21 cellular contexts compared by ENCODE assay signal in genomic region chr3:195692361-195692700, GRCh38. TPM values are rescaled to one million over a fixed set of nuclear protein-coding genes. Genes with fewer than 3 reads are reported as not detected.
DNase-seq lines count a peak whose midpoint lies in the region; ATAC-seq and TF ChIP-seq lines count a peak whose summit lies in the region.
"Had no signal": no experiment of that assay in that cellular context is flagged by ENCODE, and none has a peak within 500 bp of the region (broad histone marks: within the 10 kb centered on the region; RNA-seq: fewer than 3 reads in every experiment).

No MANE protein-coding gene starts in this region.

- H3K27ac Mint-ChIP-seq in activated naive CD4-positive, alpha-beta T cell treated with anti-CD3 and anti-CD28 coated beads, Interleukin-2, amount 50 U/mL, for 72 hours = peak overlapping the region; percentile 93 to 98
- no peak overlapping the region for H3K27ac Mint-ChIP-seq in activated B cell treated with CpG ODN at 0.5 μM for 24 hours
- peak overlapping the region; percentile 89 to 93 for H3K27ac Mint-ChIP-seq in stimulated activated naive CD8-positive, alpha-beta T cell treated with anti-CD3 and anti-CD28 coated beads, Interleukin-15, amount 100 ng/mL, for 72 hours
- peak overlapping the region in 2 of 9 donors; percentile 3 to 6 for H3K27ac Mint-ChIP-seq in naive thymus-derived CD4-positive, alpha-beta T cell
- H3K27ac Mint-ChIP-seq: dendritic cell treated with granulocyte-macrophage colony-stimulating factor and Interleukin-4, amounts not matched to agents 40 ng/mL and 50 ng/mL, for 4 days; IgD-negative memory B cell; nephron had no signal

- DNase-seq in activated naive CD4-positive, alpha-beta T cell treated with anti-CD3 and anti-CD28 coated beads, Interleukin-2, amount 50 U/mL, for 72 hours (ENCODE audit: low spot score in 2 of 2) = no peak
- no peak for DNase-seq in activated naive CD4-positive, alpha-beta T cell treated with Interleukin-2 at 50 U/mL for 16 hours
- peak; percentile 13 for DNase-seq in activated B cell treated with CpG ODN at 0.5 μM for 24 hours
- peak; percentile 36 for DNase-seq in ecto neural progenitor cell (ENCODE audit: low spot score)
- DNase-seq in stimulated activated naive CD8-positive, alpha-beta T cell treated with anti-CD3 and anti-CD28 coated beads, Interleukin-15, amount 100 ng/mL, for 72 hours = no peak
- DNase-seq in left lobe of liver (ENCODE audit: low spot score) = no peak
- no peak for DNase-seq in naive thymus-derived CD4-positive, alpha-beta T cell
- DNase-seq: activated CD8-positive, alpha-beta memory T cell treated with anti-CD3 and anti-CD28 coated beads, Interleukin-2, amount 10 ng/mL, durations not matched to agents 7 days and 5 days; brain microvascular endothelial cell; NCI-H187 treated with DMSO at 0.1 percent for 48 hours; NCI-H226; posterior cingulate gyrus; small intestine; stimulated activated CD4-positive, alpha-beta T cell treated with anti-CD3 and anti-CD28 coated beads, Interleukin-4, amount 100 ng/mL, for 24 hours had no signal

- H3K4me3 ChIP-seq in naive thymus-derived CD4-positive, alpha-beta T cell (ENCODE audit: low read length) = no peak overlapping the region
- H3K4me3 ChIP-seq: suprapubic skin had no signal

- POLR2A ChIA-PET in activated B cell treated with CpG ODN at 0.5 μM for 24 hours (lab: Charles Lee) = no interaction called here
- POLR2A ChIA-PET in naive thymus-derived CD4-positive, alpha-beta T cell (lab: Charles Lee) = no interaction called here

- ATAC-seq in activated naive CD4-positive, alpha-beta T cell treated with anti-CD3 and anti-CD28 coated beads, Interleukin-2, amount 50 U/mL, for 72 hours = no peak
- ATAC-seq in activated B cell treated with CpG ODN at 0.5 μM for 24 hours (ENCODE audit: low read depth) (no peak), left lobe of liver (no peak)
- no peak for ATAC-seq in stimulated activated naive CD8-positive, alpha-beta T cell treated with anti-CD3 and anti-CD28 coated beads, Interleukin-15, amount 100 ng/mL, for 72 hours
- no peak for ATAC-seq in naive thymus-derived CD4-positive, alpha-beta T cell
- ATAC-seq: activated CD8-positive, alpha-beta memory T cell treated with anti-CD3 and anti-CD28 coated beads, Interleukin-2, amount 10 ng/mL, durations not matched to agents 7 days and 5 days; CD8-positive, alpha-beta T cell had no signal

- no peaks in the 10 kb centered on the region for H3K27me3 Mint-ChIP-seq in activated B cell treated with CpG ODN at 0.5 μM for 24 hours
- H3K27me3 Mint-ChIP-seq in stimulated activated naive CD8-positive, alpha-beta T cell treated with anti-CD3 and anti-CD28 coated beads, Interleukin-15, amount 100 ng/mL, for 72 hours = no peaks in the 10 kb centered on the region
- H3K27me3 Mint-ChIP-seq in naive thymus-derived CD4-positive, alpha-beta T cell = no peaks in the 10 kb centered on the region
- H3K27me3 Mint-ChIP-seq: activated CD8-positive, alpha-beta memory T cell treated with anti-CD3 and anti-CD28 coated beads, Interleukin-2, amount 10 ng/mL, durations not matched to agents 7 days and 5 days; dendritic cell treated with granulocyte-macrophage colony-stimulating factor and Interleukin-4, amounts not matched to agents 40 ng/mL and 50 ng/mL, for 4 days; IgD-negative memory B cell had no signal

- intact Hi-C loops in activated B cell treated with CpG ODN at 0.5 μM for 24 hours (cut with micrococcal nuclease) = no loop called here
- intact Hi-C loops in naive thymus-derived CD4-positive, alpha-beta T cell (cut with micrococcal nuclease) = no loop called here

- H3K4me1 Mint-ChIP-seq in activated B cell treated with CpG ODN at 0.5 μM for 24 hours = peaks cover 6% of the 10 kb centered on the region
- H3K4me1 Mint-ChIP-seq in stimulated activated naive CD8-positive, alpha-beta T cell treated with anti-CD3 and anti-CD28 coated beads, Interleukin-15, amount 100 ng/mL, for 72 hours = peaks cover 38% of the 10 kb centered on the region
- peaks cover 0 to 15% (median 3%) of the 10 kb centered on the region in 7 donors for H3K4me1 Mint-ChIP-seq in naive thymus-derived CD4-positive, alpha-beta T cell
- H3K4me1 Mint-ChIP-seq: nephron had no signal

- H3K36me3 Mint-ChIP-seq in activated naive CD4-positive, alpha-beta T cell treated with anti-CD3 and anti-CD28 coated beads, Interleukin-2, amount 50 U/mL, for 72 hours = peaks cover 26 to 40% of the 10 kb centered on the region in 2 donors
- H3K36me3 Mint-ChIP-seq in activated B cell treated with CpG ODN at 0.5 μM for 24 hours (ENCODE audit: low read depth) = peaks cover 64% of the 10 kb centered on the region
- H3K36me3 Mint-ChIP-seq in naive thymus-derived CD4-positive, alpha-beta T cell = peaks cover 17 to 43% (median 32%) of the 10 kb centered on the region in 5 donors

- no peaks in the 10 kb centered on the region for H3K27me3 ChIP-seq in naive thymus-derived CD4-positive, alpha-beta T cell (ENCODE audit: control insufficient read depth in 2 of 2, insufficient read depth in 2 of 2, low read length in 2 of 2)
- H3K27me3 ChIP-seq: brain microvascular endothelial cell, suprapubic skin had no signal

- no peak overlapping the region for H3K27ac ChIP-seq in naive thymus-derived CD4-positive, alpha-beta T cell (ENCODE audit: low read depth, low read length)
- H3K27ac ChIP-seq: brain microvascular endothelial cell, epithelial cell of prostate, HL-60, suprapubic skin had no signal

- CTCF ChIA-PET in activated B cell treated with CpG ODN at 0.5 μM for 24 hours (lab: Charles Lee) = no interaction called here
- CTCF ChIA-PET in naive thymus-derived CD4-positive, alpha-beta T cell (lab: Charles Lee) = no interaction called here

- no peaks in the 10 kb centered on the region for H3K9me3 ChIP-seq in naive thymus-derived CD4-positive, alpha-beta T cell (ENCODE audit: control insufficient read depth in 2 of 3, low read length in 3 of 3)
- H3K9me3 ChIP-seq: suprapubic skin had no signal

- no peaks in the 10 kb centered on the region for H3K9me3 Mint-ChIP-seq in activated naive CD4-positive, alpha-beta T cell treated with anti-CD3 and anti-CD28 coated beads, Interleukin-2, amount 50 U/mL, for 72 hours
- no peaks in the 10 kb centered on the region for H3K9me3 Mint-ChIP-seq in activated B cell treated with CpG ODN at 0.5 μM for 24 hours
- H3K9me3 Mint-ChIP-seq in stimulated activated naive CD8-positive, alpha-beta T cell treated with anti-CD3 and anti-CD28 coated beads, Interleukin-15, amount 100 ng/mL, for 72 hours = no peaks in the 10 kb centered on the region
- peaks cover 0 to 3% (median 0%) of the 10 kb centered on the region in 11 donors for H3K9me3 Mint-ChIP-seq in naive thymus-derived CD4-positive, alpha-beta T cell
- H3K9me3 Mint-ChIP-seq: CD8-positive, alpha-beta T cell; IgD-negative memory B cell; nephron had no signal

- no peak overlapping the region for H3K4me3 Mint-ChIP-seq in activated B cell treated with CpG ODN at 0.5 μM for 24 hours
- H3K4me3 Mint-ChIP-seq in stimulated activated naive CD8-positive, alpha-beta T cell treated with anti-CD3 and anti-CD28 coated beads, Interleukin-15, amount 100 ng/mL, for 72 hours = peak overlapping the region; percentile 55 to 68
- H3K4me3 Mint-ChIP-seq in naive thymus-derived CD4-positive, alpha-beta T cell = no peak overlapping the region
- H3K4me3 Mint-ChIP-seq: activated CD8-positive, alpha-beta memory T cell treated with anti-CD3 and anti-CD28 coated beads, Interleukin-2, amount 10 ng/mL, durations not matched to agents 7 days and 5 days; CD8-positive, alpha-beta T cell; dendritic cell treated with granulocyte-macrophage colony-stimulating factor and Interleukin-4, amounts not matched to agents 40 ng/mL and 50 ng/mL, for 4 days; IgD-negative memory B cell; nephron had no signal

- H3K36me3 ChIP-seq in naive thymus-derived CD4-positive, alpha-beta T cell (ENCODE audit: control insufficient read depth in 2 of 3, insufficient read depth in 3 of 3, low read length in 3 of 3) = peaks cover 0 to 44% (median 4%) of the 10 kb centered on the region in 3 experiments

- no peak for TF ChIP-seq CTCF in activated B cell treated with CpG ODN at 0.5 μM for 24 hours (IDR thresholded peaks at IDR 0.05)

- no peaks in the 10 kb centered on the region for H3K4me1 ChIP-seq in naive thymus-derived CD4-positive, alpha-beta T cell (ENCODE audit: control insufficient read depth in 2 of 2, insufficient read depth in 2 of 2, low read length in 2 of 2)
- H3K4me1 ChIP-seq: suprapubic skin had no signal

RNA-seq across cellular contexts. Expression of gene MUC20, which starts 28.4 kb away (rescaled TPM):
- 1 to 10 TPM; 2.2 to 3.6 TPM for total RNA-seq in activated naive CD4-positive, alpha-beta T cell treated with anti-CD3 and anti-CD28 coated beads, Interleukin-2, amount 50 U/mL, for 72 hours
- total RNA-seq in activated B cell treated with CpG ODN at 0.5 μM for 24 hours (4.1 and 4.6 TPM in 2 replicates), left lobe of liver (29.6 TPM)
- 10 to 100 TPM in 4 of 5 experiments, 1 to 10 TPM in 1; 7.9 to 17.8 (median 13.2) TPM for total RNA-seq in naive thymus-derived CD4-positive, alpha-beta T cell
- under 1 TPM; 0.66 to 0.97 TPM for polyA plus RNA-seq in naive thymus-derived CD4-positive, alpha-beta T cell

Comparison
In these comparisons a context has a peak if more than half of its experiments do, and no peak if none do; other contexts are left out.
1. DNase-seq: peak in activated B cell treated with CpG ODN at 0.5 μM for 24 hours (single experiment) and ecto neural progenitor cell (single experiment); none in activated naive CD4-positive, alpha-beta T cell treated with anti-CD3 and anti-CD28 coated beads, Interleukin-2, amount 50 U/mL, for 72 hours (0 of 2), activated naive CD4-positive, alpha-beta T cell treated with Interleukin-2 at 50 U/mL for 16 hours (single experiment), stimulated activated naive CD8-positive, alpha-beta T cell treated with anti-CD3 and anti-CD28 coated beads, Interleukin-15, amount 100 ng/mL, for 72 hours (0 of 2), left lobe of liver (single experiment) and naive thymus-derived CD4-positive, alpha-beta T cell (0 of 9).
2. H3K4me3 Mint-ChIP-seq: peak in stimulated activated naive CD8-positive, alpha-beta T cell treated with anti-CD3 and anti-CD28 coated beads, Interleukin-15, amount 100 ng/mL, for 72 hours (2 of 2); none in activated B cell treated with CpG ODN at 0.5 μM for 24 hours (single experiment) and naive thymus-derived CD4-positive, alpha-beta T cell (0 of 10).